ENCODE assay signal across 25 cellular contexts in the genomic region with DNA sequence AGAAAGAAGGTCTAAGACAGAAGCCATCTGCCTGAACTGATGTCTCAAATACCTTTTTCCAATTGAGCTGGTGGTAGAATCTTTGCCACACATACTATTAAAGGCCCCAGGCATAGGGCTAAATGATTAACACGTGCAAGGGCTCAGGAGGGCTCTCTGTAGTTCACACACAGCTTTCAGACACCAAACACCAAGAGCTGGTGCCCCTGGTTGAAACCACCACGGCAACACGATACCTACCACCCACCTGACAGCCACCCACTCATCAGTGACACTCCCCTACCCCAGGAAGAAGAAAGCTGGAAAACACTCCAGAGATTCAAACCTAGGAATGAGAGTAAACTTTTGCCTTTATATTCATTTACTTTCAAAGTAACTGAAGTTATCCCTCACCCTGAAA.
"Had no signal": no experiment of that assay in that cellular context is flagged by ENCODE, and none has a peak within 500 bp of the region (broad histone marks: within the 10 kb centered on the region; RNA-seq: fewer than 3 reads in every experiment).

No MANE protein-coding gene starts in this region.

- H3K27ac ChIP-seq: foreskin keratinocyte, lower lobe of right lung, testis, uterus, VCaP had no signal

- H3K4me3 Mint-ChIP-seq: activated CD4-positive, alpha-beta T cell treated with anti-CD3 and anti-CD28 coated beads, Interleukin-2, amount 10 ng/mL, durations not matched to agents 7 days and 5 days; activated CD8-positive, alpha-beta T cell treated with anti-CD3 and anti-CD28 coated beads for 36 hours; activated naive CD8-positive, alpha-beta T cell treated with anti-CD3 and anti-CD28 coated beads for 36 hours; activated T-helper 17 cell treated with anti-CD3 and anti-CD28 coated beads, Interleukin-2, amount 50 U/mL, for 72 hours; neural crest cell; stimulated activated naive B cell treated with anti-CD40 and anti-IgM and Interleukin-4, amounts not matched to agents 10 μg/mL and 1 μg/mL and 100 μg/mL, for 72 hours had no signal

- H3K27me3 Mint-ChIP-seq: activated CD4-positive, alpha-beta T cell treated with anti-CD3 and anti-CD28 coated beads, Interleukin-2, amount 10 ng/mL, durations not matched to agents 7 days and 5 days; activated CD8-positive, alpha-beta T cell treated with anti-CD3 and anti-CD28 coated beads for 36 hours; activated naive CD8-positive, alpha-beta T cell treated with anti-CD3 and anti-CD28 coated beads for 36 hours; activated T-helper 17 cell treated with anti-CD3 and anti-CD28 coated beads, Interleukin-2, amount 50 U/mL, for 72 hours; progenitor cell of endocrine pancreas; stimulated activated naive B cell treated with anti-CD40 and anti-IgM and Interleukin-4, amounts not matched to agents 10 μg/mL and 1 μg/mL and 100 μg/mL, for 72 hours had no signal

- DNase-seq: activated CD4-positive, alpha-beta T cell treated with anti-CD3 and anti-CD28 coated beads, Interleukin-2, amount 10 ng/mL, durations not matched to agents 7 days and 5 days; activated CD4-positive, CD25-positive, alpha-beta regulatory T cell treated with anti-CD3 and anti-CD28 coated beads, Interleukin-2, amount 50 U/mL, for 72 hours; activated CD8-positive, alpha-beta T cell treated with anti-CD3 and anti-CD28 coated beads for 36 hours; activated naive CD8-positive, alpha-beta T cell treated with anti-CD3 and anti-CD28 coated beads for 36 hours; activated T-cell treated with anti-CD3 and anti-CD28 coated beads, Interleukin-2, amount 50 U/mL, for 1 hour; central memory CD4-positive, alpha-beta T cell; dermis blood vessel endothelial cell; effector CD8-positive, alpha-beta T cell; erythroblast; foreskin keratinocyte; kidney; lower lobe of right lung; mesendoderm; mucosa of descending colon; stimulated activated CD4-positive, alpha-beta T cell treated with anti-CD3 and anti-CD28 coated beads, Interleukin-2, amount 100 ng/mL, for 48 hours; stimulated activated CD8-positive, alpha-beta memory T cell treated with anti-CD3 and anti-CD28 coated beads, Interleukin-4, amount 100 ng/mL, for 48 hours; stimulated activated naive B cell treated with anti-CD40 and anti-IgM and Interleukin-4, amounts not matched to agents 10 μg/mL and 1 μg/mL and 100 μg/mL, for 72 hours; testis; trophoblast cell; uterus had no signal

- H3K4me1 ChIP-seq: uterus had no signal

- H3K4me3 ChIP-seq: lower lobe of right lung, mucosa of descending colon, testis, uterus had no signal

- H3K9me3 Mint-ChIP-seq: activated CD4-positive, alpha-beta T cell treated with anti-CD3 and anti-CD28 coated beads, Interleukin-2, amount 10 ng/mL, durations not matched to agents 7 days and 5 days; activated CD8-positive, alpha-beta T cell treated with anti-CD3 and anti-CD28 coated beads for 36 hours; activated naive CD8-positive, alpha-beta T cell treated with anti-CD3 and anti-CD28 coated beads for 36 hours; activated T-helper 17 cell treated with anti-CD3 and anti-CD28 coated beads, Interleukin-2, amount 50 U/mL, for 72 hours; neural crest cell; stimulated activated naive B cell treated with anti-CD40 and anti-IgM and Interleukin-4, amounts not matched to agents 10 μg/mL and 1 μg/mL and 100 μg/mL, for 72 hours had no signal

- H3K27me3 ChIP-seq: foreskin keratinocyte, testis, uterus had no signal

- H3K36me3 ChIP-seq: uterus had no signal

- H3K27ac Mint-ChIP-seq: activated CD4-positive, alpha-beta T cell treated with anti-CD3 and anti-CD28 coated beads, Interleukin-2, amount 10 ng/mL, durations not matched to agents 7 days and 5 days; activated CD8-positive, alpha-beta T cell treated with anti-CD3 and anti-CD28 coated beads for 36 hours; activated naive CD8-positive, alpha-beta T cell treated with anti-CD3 and anti-CD28 coated beads for 36 hours; activated T-helper 17 cell treated with anti-CD3 and anti-CD28 coated beads, Interleukin-2, amount 50 U/mL, for 72 hours; stimulated activated naive B cell treated with anti-CD40 and anti-IgM and Interleukin-4, amounts not matched to agents 10 μg/mL and 1 μg/mL and 100 μg/mL, for 72 hours had no signal

- H3K9me3 ChIP-seq: lower lobe of right lung, mucosa of descending colon, testis, uterus had no signal

- ATAC-seq: activated CD8-positive, alpha-beta T cell treated with anti-CD3 and anti-CD28 coated beads for 36 hours; activated T-helper 17 cell treated with anti-CD3 and anti-CD28 coated beads, Interleukin-2, amount 50 U/mL, for 72 hours; foreskin keratinocyte; left lobe of liver; mucosa of descending colon had no signal
